22 cellular contexts compared by ENCODE assay signal in genomic region chr3:69749461-69749860, GRCh38.
"Had no signal": no experiment of that assay in that cellular context is flagged by ENCODE, and none has a peak within 500 bp of the region (broad histone marks: within the 10 kb centered on the region; RNA-seq: fewer than 3 reads in every experiment).

No MANE protein-coding gene starts in this region.

- H3K9me3 ChIP-seq: left lung, testis, upper lobe of right lung had no signal

- H3K4me3 ChIP-seq: ascending aorta, left lung, smooth muscle cell, testis, upper lobe of right lung had no signal

- H3K27ac Mint-ChIP-seq: naive B cell had no signal

- ATAC-seq: left lung, upper lobe of right lung had no signal

- H3K4me2 ChIP-seq: smooth muscle cell had no signal

- DNase-seq: activated CD4-positive, alpha-beta T cell treated with anti-CD3 and anti-CD28 coated beads, Interleukin-2, amount 50 U/mL, for 1 hour; activated CD4-positive, CD25-positive, alpha-beta regulatory T cell treated with anti-CD3 and anti-CD28 coated beads, Interleukin-2, amount 50 U/mL, for 72 hours; activated CD8-positive, alpha-beta memory T cell treated with anti-CD3 and anti-CD28 coated beads for 24 hours; activated CD8-positive, alpha-beta memory T cell treated with anti-CD3 and anti-CD28 coated beads, Interleukin-2, amount 50 U/mL, for 48 hours; activated effector memory CD4-positive, alpha-beta T cell treated with Interleukin-2 at 50 U/mL for 16 hours; activated naive CD4-positive, alpha-beta T cell treated with anti-CD3 and anti-CD28 coated beads, Interleukin-2, amount 50 U/mL, for 16 hours; activated T-cell treated with anti-CD3 and anti-CD28 coated beads, Interleukin-2, amount 50 U/mL, for 48 hours; dermis blood vessel endothelial cell; effector memory CD4-positive, alpha-beta T cell; foreskin fibroblast; glutamatergic neuron; kidney; left lung; naive B cell; stimulated activated CD4-positive, alpha-beta T cell treated with anti-CD3 and anti-CD28 coated beads, Interleukin-4, amount 100 ng/mL, for 1 hour; T-helper 2 cell; testis; upper lobe of right lung had no signal

- H3K4me3 Mint-ChIP-seq: naive B cell, neural crest cell had no signal

- H3K36me3 ChIP-seq: ascending aorta, left lung, upper lobe of right lung had no signal

- H3K36me3 Mint-ChIP-seq: naive B cell had no signal

- H3K27ac ChIP-seq: ascending aorta, left lung, VCaP had no signal

- H3K27me3 ChIP-seq: ascending aorta, left lung, testis, upper lobe of right lung had no signal
